In genomic region chr4:6239486-6239885, GRCh38 we compare ENCODE assay signal across 1 cellular context.
TF ChIP-seq lines count a peak whose summit lies in the region.

No MANE protein-coding gene starts in this region.

TF ChIP-seq in IMR-90, 13 proteins besides CTCF, POLR2A, EP300 and RAD21 (continued from another document):
- TF ChIP-seq SMC3 (IDR thresholded peaks at IDR 0.05; ENCODE audit: low read depth, low read length) (no peak), RCOR1 (IDR thresholded peaks at IDR 0.05; ENCODE audit: insufficient replicate concordance, low read length) (no peak), MAFK (IDR thresholded peaks at IDR 0.05; ENCODE audit: low read depth, low read length) (no peak), MAZ (IDR thresholded peaks at IDR 0.05; ENCODE audit: borderline replicate concordance, low read depth, low read length) (no peak), MXI1 (IDR thresholded peaks at IDR 0.05; ENCODE audit: borderline replicate concordance, low read depth, low read length) (no peak), CHD1 (IDR thresholded peaks at IDR 0.05; ENCODE audit: low read depth, low read length) (no peak)
- TF ChIP-seq, protein P1, sequence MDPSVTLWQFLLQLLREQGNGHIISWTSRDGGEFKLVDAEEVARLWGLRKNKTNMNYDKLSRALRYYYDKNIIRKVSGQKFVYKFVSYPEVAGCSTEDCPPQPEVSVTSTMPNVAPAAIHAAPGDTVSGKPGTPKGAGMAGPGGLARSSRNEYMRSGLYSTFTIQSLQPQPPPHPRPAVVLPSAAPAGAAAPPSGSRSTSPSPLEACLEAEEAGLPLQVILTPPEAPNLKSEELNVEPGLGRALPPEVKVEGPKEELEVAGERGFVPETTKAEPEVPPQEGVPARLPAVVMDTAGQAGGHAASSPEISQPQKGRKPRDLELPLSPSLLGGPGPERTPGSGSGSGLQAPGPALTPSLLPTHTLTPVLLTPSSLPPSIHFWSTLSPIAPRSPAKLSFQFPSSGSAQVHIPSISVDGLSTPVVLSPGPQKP (IDR thresholded peaks at IDR 0.05; ENCODE audit: borderline replicate concordance, low read depth, low read length): no peak
